ENCODE assay signal across 28 cellular contexts in genomic region chr7:25879799-25880198, GRCh38.
"Had no signal": no experiment of that assay in that cellular context is flagged by ENCODE, and none has a peak within 500 bp of the region (broad histone marks: within the 10 kb centered on the region; RNA-seq: fewer than 3 reads in every experiment).

No MANE protein-coding gene starts in this region.

- H3K27me3 ChIP-seq: colonic mucosa had no signal

- H3K27ac ChIP-seq: colonic mucosa, epithelial cell of prostate, esophagus squamous epithelium, gastroesophageal sphincter, heart right ventricle, left lung, lower lobe of right lung had no signal

- FAIRE-seq: endometrium, islet of Langerhans, keratinocyte had no signal

- H3K9me3 Mint-ChIP-seq: dendritic cell treated with granulocyte-macrophage colony-stimulating factor and Interleukin-4, amounts not matched to agents 40 ng/mL and 50 ng/mL, for 4 days; effector memory CD8-positive, alpha-beta T cell; mesothelial cell of epicardium had no signal

- H3K4me3 Mint-ChIP-seq: dendritic cell treated with granulocyte-macrophage colony-stimulating factor and Interleukin-4, amounts not matched to agents 40 ng/mL and 50 ng/mL, for 4 days; effector memory CD8-positive, alpha-beta T cell; endodermal cell; mesothelial cell of epicardium; naive B cell had no signal

- H3K4me3 ChIP-seq: colonic mucosa, esophagus squamous epithelium, gastroesophageal sphincter, heart right ventricle, left lung, lower lobe of right lung, mucosa of descending colon had no signal

- H3K27ac Mint-ChIP-seq: dendritic cell treated with granulocyte-macrophage colony-stimulating factor and Interleukin-4, amounts not matched to agents 40 ng/mL and 50 ng/mL, for 4 days; effector memory CD8-positive, alpha-beta T cell; endodermal cell; mesothelial cell of epicardium; naive B cell had no signal

- H3K36me3 ChIP-seq: colonic mucosa, esophagus squamous epithelium, gastroesophageal sphincter, heart right ventricle, left lung, lower lobe of right lung had no signal

- ATAC-seq: effector memory CD8-positive, alpha-beta T cell; esophagus mucosa; gastroesophageal sphincter; heart right ventricle; left cardiac atrium; left lung; left ventricle myocardium superior; lower lobe of right lung; mucosa of descending colon had no signal

- H3K36me3 Mint-ChIP-seq: mesothelial cell of epicardium had no signal

- H3K4me1 ChIP-seq: colonic mucosa, esophagus squamous epithelium, gastroesophageal sphincter, heart right ventricle, left lung, lower lobe of right lung had no signal

- DNase-seq: colonic mucosa; cortex of kidney; effector CD8-positive, alpha-beta T cell; effector memory CD8-positive, alpha-beta T cell; endodermal cell; erythroblast; esophagus squamous epithelium; foreskin fibroblast; foreskin melanocyte; glutamatergic neuron; head of caudate nucleus; heart right ventricle; hippocampal formation; left cardiac atrium; left lung; left ventricle myocardium superior; lower lobe of right lung; mesenchymal stem cell; mucosa of descending colon; naive B cell had no signal

- H3K9me3 ChIP-seq: colonic mucosa, esophagus squamous epithelium, gastroesophageal sphincter, left lung, lower lobe of right lung, mucosa of descending colon had no signal
